15 cellular contexts compared by ENCODE assay signal in genomic region chr3:150223568-150223967, GRCh38.
"Had no signal": no experiment of that assay in that cellular context is flagged by ENCODE, and none has a peak within 500 bp of the region (broad histone marks: within the 10 kb centered on the region; RNA-seq: fewer than 3 reads in every experiment).

No MANE protein-coding gene starts in this region.

- H3K9me3 Mint-ChIP-seq: activated naive CD4-positive, alpha-beta T cell treated with anti-CD3 and anti-CD28 coated beads, Interleukin-2, amount 50 U/mL, for 72 hours; natural killer cell; stimulated activated naive CD8-positive, alpha-beta T cell treated with anti-CD3 and anti-CD28 coated beads, Interleukin-15, Interleukin-2, amounts not matched to agents 100 ng/mL and 50 ng/mL, for 24 hours had no signal

- DNase-seq: activated gamma-delta T cell treated with Interleukin-2 at 50 U/mL for 16 hours; activated T-cell treated with anti-CD3 and anti-CD28 coated beads, Interleukin-2, amount 50 U/mL, for 1 hour; aorta; heart left ventricle; left ventricle myocardium superior; midbrain; natural killer cell; ovary; stimulated activated CD4-positive, alpha-beta T cell treated with anti-CD3 and anti-CD28 coated beads, Interleukin-12 subunit alpha, Interleukin-12 subunit beta, amount 100 ng/mL, for 4 hours; substantia nigra; tibial artery; WERI-Rb-1 had no signal

- ATAC-seq: activated naive CD4-positive, alpha-beta T cell treated with anti-CD3 and anti-CD28 coated beads, Interleukin-2, amount 50 U/mL, for 72 hours; heart left ventricle; left ventricle myocardium superior; natural killer cell had no signal

- H3K27ac Mint-ChIP-seq: activated naive CD4-positive, alpha-beta T cell treated with anti-CD3 and anti-CD28 coated beads, Interleukin-2, amount 50 U/mL, for 72 hours; natural killer cell; stimulated activated naive CD8-positive, alpha-beta T cell treated with anti-CD3 and anti-CD28 coated beads, Interleukin-15, Interleukin-2, amounts not matched to agents 100 ng/mL and 50 ng/mL, for 24 hours had no signal

- H3K27me3 Mint-ChIP-seq: brain had no signal

- H3K36me3 Mint-ChIP-seq: activated naive CD4-positive, alpha-beta T cell treated with anti-CD3 and anti-CD28 coated beads, Interleukin-2, amount 50 U/mL, for 72 hours; brain; natural killer cell had no signal

- H3K4me3 Mint-ChIP-seq: brain; natural killer cell; stimulated activated naive CD8-positive, alpha-beta T cell treated with anti-CD3 and anti-CD28 coated beads, Interleukin-15, Interleukin-2, amounts not matched to agents 100 ng/mL and 50 ng/mL, for 24 hours had no signal
